In the genomic region with DNA sequence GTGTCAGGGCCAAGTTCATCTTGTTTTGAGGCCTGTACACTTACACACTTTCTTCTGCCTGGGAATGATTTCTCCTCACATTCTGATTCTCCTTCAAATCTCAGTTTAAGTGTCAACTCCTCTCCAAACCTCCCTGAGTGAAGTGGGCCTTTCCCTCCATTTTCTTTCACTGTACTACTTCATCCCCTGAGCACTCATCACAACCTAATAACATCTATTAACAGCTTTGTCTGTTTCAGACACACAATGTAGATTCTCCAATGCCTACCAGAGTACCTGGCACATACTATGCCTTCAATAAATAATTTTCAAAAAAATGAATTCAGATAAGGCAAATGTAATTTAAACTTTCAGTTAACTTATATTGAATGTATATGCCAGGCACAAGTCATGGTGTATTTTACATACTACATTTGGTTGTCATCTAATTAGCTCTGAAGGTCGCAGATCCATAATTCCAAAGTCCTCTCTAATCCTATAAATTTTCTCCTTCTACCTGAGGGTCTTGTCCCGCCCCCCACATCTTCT, we compare ENCODE assay signal across 8 cellular contexts. TPM values are rescaled to one million over a fixed set of nuclear protein-coding genes. Genes with fewer than 3 reads are reported as not detected.
DNase-seq lines count a peak whose midpoint lies in the region; ATAC-seq and TF ChIP-seq lines count a peak whose summit lies in the region.

No MANE protein-coding gene starts in this region.

- no CpG with 5 or more reads among the region's 2 CpGs for WGBS in mammary epithelial cell (ENCODE audit: low coverage, missing lambda C conversion rate)

- H3K27me3 ChIP-seq in mammary epithelial cell (ENCODE audit: insufficient read depth, low read length) (no peaks in the 10 kb centered on the region), muscle layer of colon (ENCODE audit: control insufficient read depth in 1 of 2, insufficient read depth in 2 of 2, low read length in 2 of 2) (no peaks in the 10 kb centered on the region)

- in situ Hi-C loops in mammary epithelial cell (cut with MboI; ENCODE audit: low sequenced_read_pairs in 2 of 2), result no loop called here

- H3K4me1 ChIP-seq in mammary epithelial cell (ENCODE audit: insufficient read depth, low read length) (no peaks in the 10 kb centered on the region), muscle layer of colon (ENCODE audit: insufficient read depth, low read length) (no peaks in the 10 kb centered on the region)

- H3K27ac ChIP-seq in mammary epithelial cell (ENCODE audit: insufficient read depth, low read depth, low read length) (no peak overlapping the region), muscle layer of colon (ENCODE audit: low read depth, low read length) (peak overlapping the region; percentile 76)

- H3K4me3 Mint-ChIP-seq in activated CD4-positive, alpha-beta T cell treated with anti-CD3 and anti-CD28 coated beads, Interleukin-2, amount 10 ng/mL, durations not matched to agents 24 days and 14 days, result peak overlapping the region; percentile 92

- H3K9me3 ChIP-seq in mammary epithelial cell (replicated peaks; ENCODE audit: insufficient read depth, low read length) (no peaks in the 10 kb centered on the region), muscle layer of colon (ENCODE audit: low read length) (no peaks in the 10 kb centered on the region)

- no peak overlapping the region for H3K9ac ChIP-seq in mammary epithelial cell (ENCODE audit: insufficient read depth, low read length)
- no peak overlapping the region for H3K9ac ChIP-seq in muscle layer of colon (ENCODE audit: low read length)

- TF ChIP-seq CTCF in mammary epithelial cell (conservative IDR thresholded peaks at IDR 0.05 in 1 of 2, IDR thresholded peaks at IDR 0.05 in 1 of 2; ENCODE audit: extremely low read depth in 1 of 2, insufficient read depth in 1 of 2, low read depth in 1 of 2, low read length in 2 of 2), result no peak

- BruUV-seq in mammary epithelial cell (replicated peaks; lab: Mats Ljungman, UMichigan), result TSS peak; percentile 61

- H3K36me3 Mint-ChIP-seq in activated CD4-positive, alpha-beta T cell treated with anti-CD3 and anti-CD28 coated beads, Interleukin-2, amount 10 ng/mL, durations not matched to agents 24 days and 14 days (ENCODE audit: low read depth), result peaks cover 15% of the 10 kb centered on the region

- H3K4me3 ChIP-seq in mammary epithelial cell (replicated peaks in 1 of 3; ENCODE audit: insufficient read depth in 1 of 3, low read depth in 2 of 3, low read length in 3 of 3) (peak overlapping the region; percentile 79 to 97 (median 93)), muscle layer of colon (ENCODE audit: low read depth in 1 of 2, low read length in 2 of 2) (peak overlapping the region; percentile 89 to 98)

- peak overlapping the region; percentile 92 for H3K27ac Mint-ChIP-seq in activated CD4-positive, alpha-beta T cell treated with anti-CD3 and anti-CD28 coated beads, Interleukin-2, amount 10 ng/mL, durations not matched to agents 24 days and 14 days

- H4K20me1 ChIP-seq in mammary epithelial cell (ENCODE audit: insufficient read depth, low read length), result no peaks in the 10 kb centered on the region

- intact Hi-C loops in activated CD4-positive, alpha-beta T cell treated with anti-CD3 and anti-CD28 coated beads, Interleukin-2, amount 10 ng/mL, durations not matched to agents 24 days and 14 days (cut with micrococcal nuclease), result loop anchor here (2.0 to 5.0 kb wide), 2 partner anchors 53 to 616 kb away; a partner anchor contains a TSS
- intact Hi-C loops in mammary epithelial cell (cut with micrococcal nuclease), result loop anchor here (5.0 kb wide), 1 partner anchor 618 kb away; a partner anchor contains a TSS

- dilution Hi-C loops in mammary epithelial cell (cut with HindIII; ENCODE audit: low sequenced_read_pairs), result no loop called here

- H3K9me3 Mint-ChIP-seq in activated CD4-positive, alpha-beta T cell treated with anti-CD3 and anti-CD28 coated beads, Interleukin-2, amount 10 ng/mL, durations not matched to agents 24 days and 14 days, result peaks cover 14% of the 10 kb centered on the region

- H2AFZ ChIP-seq in mammary epithelial cell (ENCODE audit: low read depth, low read length), result peak overlapping the region; percentile 99

- ATAC-seq in HG03571 (IDR thresholded peaks at IDR 0.05; ENCODE audit: unreplicated experiment), result peak; percentile 2
- ATAC-seq in GM19397 (IDR thresholded peaks at IDR 0.05; ENCODE audit: unreplicated experiment), result no peak

- H3K79me2 ChIP-seq in mammary epithelial cell (ENCODE audit: insufficient read depth, low read length), result peaks cover 18% of the 10 kb centered on the region

- peaks cover 13% of the 10 kb centered on the region for H3K27me3 Mint-ChIP-seq in activated CD4-positive, alpha-beta T cell treated with anti-CD3 and anti-CD28 coated beads, Interleukin-2, amount 10 ng/mL, durations not matched to agents 24 days and 14 days

- peaks cover 21% of the 10 kb centered on the region for H3K4me1 Mint-ChIP-seq in activated CD4-positive, alpha-beta T cell treated with anti-CD3 and anti-CD28 coated beads, Interleukin-2, amount 10 ng/mL, durations not matched to agents 24 days and 14 days

- DNase-seq in activated CD4-positive, alpha-beta T cell treated with anti-CD3 and anti-CD28 coated beads, Interleukin-2, amount 10 ng/mL, durations not matched to agents 24 days and 14 days, result no peak
- DNase-seq in activated CD4-positive, alpha-beta T cell treated with anti-CD3 and anti-CD28 coated beads, Interleukin-2, amount 50 U/mL, for 4 hours, result no peak
- DNase-seq in mammary epithelial cell (no peak), CD1c-positive myeloid dendritic cell (ENCODE audit: extremely low spot score) (no peak)
- DNase-seq in activated effector memory CD4-positive, alpha-beta T cell treated with anti-CD3 and anti-CD28 coated beads, Interleukin-2, amount 50 U/mL, for 16 hours, result no peak

- CTCF ChIA-PET in mammary epithelial cell (lab: Charles Lee; ENCODE audit: low non-redundant PET), result no interaction called here

- no peaks in the 10 kb centered on the region for H3K36me3 ChIP-seq in mammary epithelial cell (ENCODE audit: insufficient read depth, low read length)
- H3K36me3 ChIP-seq in muscle layer of colon (ENCODE audit: insufficient read depth, low read length), result no peaks in the 10 kb centered on the region

- peak overlapping the region; percentile 84 for H3K4me2 ChIP-seq in mammary epithelial cell (ENCODE audit: insufficient read depth, low read depth, low read length)

RNA-seq across cellular contexts. Expression of a gene that starts 0.4 kb away (rescaled TPM):
- 24.3 and 30.3 TPM in 2 replicates for total RNA-seq in activated CD4-positive, alpha-beta T cell treated with anti-CD3 and anti-CD28 coated beads, Interleukin-2, amount 10 ng/mL, durations not matched to agents 24 days and 14 days
- total RNA-seq in mammary epithelial cell, result 10 to 100 TPM; 28.3 to 41.6 TPM
- polyA plus RNA-seq in mammary epithelial cell, result 13.8 TPM
- polyA minus RNA-seq in mammary epithelial cell, result 5.8 TPM

RNA-seq across cellular contexts. Expression of a gene that starts 52.1 kb away (rescaled TPM):
- 4.8 TPM in 2 replicates for total RNA-seq in activated CD4-positive, alpha-beta T cell treated with anti-CD3 and anti-CD28 coated beads, Interleukin-2, amount 10 ng/mL, durations not matched to agents 24 days and 14 days
- total RNA-seq in mammary epithelial cell, result 10 to 100 TPM; 29.2 to 33.1 TPM
- 26.2 TPM for polyA plus RNA-seq in mammary epithelial cell
- polyA minus RNA-seq in mammary epithelial cell, result 5.4 TPM
